In genomic region chr13:106536244-106537034, GRCh38 we compare ENCODE assay signal across 8 cellular contexts. TPM values are rescaled to one million over a fixed set of nuclear protein-coding genes. Genes with fewer than 3 reads are reported as not detected.
DNase-seq lines count a peak whose midpoint lies in the region; ATAC-seq and TF ChIP-seq lines count a peak whose summit lies in the region.

No MANE protein-coding gene starts in this region.

- peak; percentile 84 for TF ChIP-seq CTCF in GM12801 (IDR thresholded peaks at IDR 0.05; ENCODE audit: extremely low read depth, insufficient read length)
- peak; percentile 97 to 99 for TF ChIP-seq CTCF in right atrium auricular region (IDR thresholded peaks at IDR 0.05)
- peak; percentile 87 to 95 (median 91) for TF ChIP-seq CTCF in uterus (IDR thresholded peaks at IDR 0.05)

- no peaks in the 10 kb centered on the region for H3K9me3 ChIP-seq in T-helper 17 cell (ENCODE audit: control insufficient read depth, low read length, poor library complexity, severe bottlenecking)
- no peaks in the 10 kb centered on the region for H3K9me3 ChIP-seq in right atrium auricular region
- no peaks in the 10 kb centered on the region for H3K9me3 ChIP-seq in uterus

- peaks cover 18% of the 10 kb centered on the region for H3K4me1 Mint-ChIP-seq in T-helper 17 cell

- H3K36me3 Mint-ChIP-seq in T-helper 17 cell (ENCODE audit: low read depth), result peaks cover 2% of the 10 kb centered on the region

- H3K27me3 Mint-ChIP-seq in T-helper 17 cell, result peaks cover 16% of the 10 kb centered on the region

- H3K4me1 ChIP-seq in right atrium auricular region (peaks cover 0 to 32% of the 10 kb centered on the region in 2 donors), uterus (peaks cover 0 to 8% of the 10 kb centered on the region in 2 donors)

- peak overlapping the region; percentile 87 for H3K27ac Mint-ChIP-seq in T-helper 17 cell

- DNase-seq in NCI-H1092 treated with DMSO at 0.1 percent for 48 hours (lab: John Stamatoyannopoulos, UW) (peak; percentile 87), T-helper 17 cell (peak; percentile 76 to 90 (median 89)), amygdala (lab: John Stamatoyannopoulos, UW) (peak; percentile 9 to 96 (median 80)), right atrium auricular region (ENCODE audit: low spot score) (peak; percentile 88), putamen (ENCODE audit: low spot score) (peak; percentile 89), uterus (peak; percentile 85 to 89)

- H3K4me3 ChIP-seq in right atrium auricular region (peak overlapping the region; percentile 56 to 72), uterus (peak overlapping the region; percentile 31 to 58)

- H3K36me3 ChIP-seq in right atrium auricular region (no peaks in the 10 kb centered on the region), uterus (no peaks in the 10 kb centered on the region)

- peak in 1 of 2 donors; percentile 7 for TF ChIP-seq POLR2A in uterus (IDR thresholded peaks at IDR 0.05)

- H3K4me3 Mint-ChIP-seq in T-helper 17 cell, result peak overlapping the region; percentile 97

- H3K27ac ChIP-seq in right atrium auricular region (peak overlapping the region; percentile 60 to 61), uterus (peak overlapping the region; percentile 46 to 54)

- H3K27me3 ChIP-seq in right atrium auricular region (no peaks in the 10 kb centered on the region), uterus (no peaks in the 10 kb centered on the region)

- ATAC-seq in HG02571 (IDR thresholded peaks at IDR 0.05; ENCODE audit: unreplicated experiment), result peak; percentile 39
- peak; percentile 49 for ATAC-seq in T-helper 17 cell

- intact Hi-C loops in uterus (cut with DNase I; ENCODE audit: low total_unique reads), result no loop called here

RNA-seq across cellular contexts. Expression of gene EFNB2, which starts 1.0 kb away (rescaled TPM):
- total RNA-seq in T-helper 17 cell (under 1 TPM; 0.35 to 0.37 TPM), right atrium auricular region (10 to 100 TPM; 15.5 to 17.4 TPM), uterus (10 to 100 TPM in 3 of 4 donors, 1 to 10 TPM in 1; 8.8 to 65.3 (median 22.7) TPM)

RNA-seq across cellular contexts. Expression of gene ARGLU1, which starts 31.5 kb away (rescaled TPM):
- total RNA-seq in T-helper 17 cell (100 to 1,000 TPM; 156 to 163 TPM), right atrium auricular region (10 to 100 TPM; 26.1 to 39.9 TPM), uterus (100 to 1,000 TPM in 3 of 4 donors, 10 to 100 TPM in 1; 91.5 to 162 (median 135) TPM)

Comparison
In these comparisons a context has a peak if more than half of its experiments do, and no peak if none do; other contexts are left out.
1. Peak in every context shown above with its lines: DNase-seq, ATAC-seq, H3K4me3 ChIP-seq and H3K27ac ChIP-seq.
2. RNA of gene EFNB2, which starts 1.0 kb away (total RNA-seq): 8.8 to 65.3 TPM in uterus and 15.5 to 17.4 TPM in right atrium auricular region; 0.35 to 0.37 TPM in T-helper 17 cell; every median in the first group is over 4 times any median in the second.